ENCODE assay signal across 8 cellular contexts in the genomic region with DNA sequence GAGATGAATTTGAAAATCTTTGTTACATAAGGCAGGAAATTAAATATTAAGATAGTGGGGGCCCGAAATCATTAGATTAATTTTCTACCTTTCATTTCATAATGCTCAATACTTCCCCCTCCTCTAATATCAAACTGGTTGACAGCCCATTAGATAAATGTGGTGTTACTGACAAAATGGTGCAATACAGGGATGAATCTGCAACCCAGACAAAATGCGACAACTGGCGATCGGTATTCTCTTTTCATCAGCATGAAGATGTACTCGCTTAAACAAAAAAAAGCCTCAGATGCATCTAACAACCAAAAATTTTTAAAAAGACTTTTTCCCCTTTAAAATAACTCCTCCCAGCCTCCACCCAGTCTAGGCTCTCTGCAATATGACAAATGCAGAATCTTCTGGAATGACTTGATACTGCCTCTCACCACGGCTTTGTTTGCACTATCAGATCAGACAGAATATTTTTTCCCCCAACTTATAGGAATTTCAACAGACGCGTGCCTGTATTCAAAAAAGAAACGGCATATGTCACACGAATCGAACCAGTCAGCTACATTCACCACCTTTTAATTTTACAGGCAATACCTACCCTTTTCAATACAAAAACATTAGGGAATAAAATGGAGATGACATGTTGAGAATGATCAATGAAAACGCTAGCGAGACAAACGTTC. TPM values are rescaled to one million over a fixed set of nuclear protein-coding genes. Genes with fewer than 3 reads are reported as not detected.
A peak's percentile ranks its signal among the peaks of the same experiment; 100 is the strongest.
DNase-seq lines count a peak whose midpoint lies in the region; ATAC-seq lines count a peak whose summit lies in the region.

No MANE protein-coding gene starts in this region.

- no peaks in the 10 kb centered on the region for H3K27me3 Mint-ChIP-seq in activated T-cell treated with anti-CD3 and anti-CD28 coated beads, Interleukin-2, amount 50 U/mL, for 72 hours (ENCODE audit: low read depth)
- no peaks in the 10 kb centered on the region for H3K27me3 Mint-ChIP-seq in activated T-helper 1 cell treated with anti-CD3 and anti-CD28 coated beads, Interleukin-12 subunit alpha, Interleukin-12 subunit beta, Interleukin-2, Interleukin-4 antibody, amounts not matched to agents 30 ng/mL and 10 ng/mL and 1 ng/mL, durations not matched to agents 14 hours and 24 hours and 36 hours (ENCODE audit: insufficient read depth)
- peaks cover 5 to 13% (median 10%) of the 10 kb centered on the region in 3 donors for H3K27me3 Mint-ChIP-seq in immature natural killer cell (ENCODE audit: low read depth in 3 of 3)

- H3K27ac Mint-ChIP-seq in activated T-cell treated with anti-CD3 and anti-CD28 coated beads, Interleukin-2, amount 50 U/mL, for 72 hours = peak overlapping the region; percentile 99
- peak overlapping the region; percentile 96 for H3K27ac Mint-ChIP-seq in activated T-helper 1 cell treated with anti-CD3 and anti-CD28 coated beads, Interleukin-12 subunit alpha, Interleukin-12 subunit beta, Interleukin-2, Interleukin-4 antibody, amounts not matched to agents 30 ng/mL and 10 ng/mL and 1 ng/mL, durations not matched to agents 14 hours and 24 hours and 36 hours
- H3K27ac Mint-ChIP-seq in immature natural killer cell = peak overlapping the region; percentile 90 to 98 (median 94)

- intact Hi-C loops in activated T-helper 1 cell treated with anti-CD3 and anti-CD28 coated beads, Interleukin-12 subunit alpha, Interleukin-12 subunit beta, Interleukin-2, Interleukin-4 antibody, amounts not matched to agents 30 ng/mL and 10 ng/mL and 1 ng/mL, durations not matched to agents 14 hours and 24 hours and 36 hours (cut with micrococcal nuclease) = loop anchor here (2.0 to 10.0 kb wide), 3 partner anchors 15 to 1179 kb away; a partner anchor contains a TSS

- H3K36me3 Mint-ChIP-seq in activated T-cell treated with anti-CD3 and anti-CD28 coated beads, Interleukin-2, amount 50 U/mL, for 72 hours (ENCODE audit: insufficient read depth in 2 of 2) = peaks cover 9 to 25% of the 10 kb centered on the region in 2 donors
- peaks cover 32% of the 10 kb centered on the region for H3K36me3 Mint-ChIP-seq in activated T-helper 1 cell treated with anti-CD3 and anti-CD28 coated beads, Interleukin-12 subunit alpha, Interleukin-12 subunit beta, Interleukin-2, Interleukin-4 antibody, amounts not matched to agents 30 ng/mL and 10 ng/mL and 1 ng/mL, durations not matched to agents 14 hours and 24 hours and 36 hours (ENCODE audit: low read depth)
- H3K36me3 Mint-ChIP-seq in immature natural killer cell = peaks cover 3 to 5% (median 4%) of the 10 kb centered on the region in 3 donors

- DNase-seq in activated T-cell treated with anti-CD3 and anti-CD28 coated beads, Interleukin-2, amount 50 U/mL, for 72 hours = no peak
- no peak for DNase-seq in activated T-cell treated with anti-CD3 and anti-CD28 coated beads, Interleukin-2, amount 50 U/mL, for 48 hours
- no peak for DNase-seq in activated T-helper 1 cell treated with anti-CD3 and anti-CD28 coated beads, Interleukin-12 subunit alpha, Interleukin-12 subunit beta, Interleukin-2, Interleukin-4 antibody, amounts not matched to agents 30 ng/mL and 10 ng/mL and 1 ng/mL, durations not matched to agents 14 hours and 24 hours and 36 hours (ENCODE audit: low spot score)
- no peak for DNase-seq in immature natural killer cell
- DNase-seq in superior temporal gyrus (ENCODE audit: extremely low spot score) = peak; percentile 73
- DNase-seq in NCI-H2196 (lab: John Stamatoyannopoulos, UW; ENCODE audit: unreplicated experiment) = no peak

- no peaks in the 10 kb centered on the region for H3K9me3 Mint-ChIP-seq in activated T-cell treated with anti-CD3 and anti-CD28 coated beads, Interleukin-2, amount 50 U/mL, for 72 hours
- H3K9me3 Mint-ChIP-seq in activated T-helper 1 cell treated with anti-CD3 and anti-CD28 coated beads, Interleukin-12 subunit alpha, Interleukin-12 subunit beta, Interleukin-2, Interleukin-4 antibody, amounts not matched to agents 30 ng/mL and 10 ng/mL and 1 ng/mL, durations not matched to agents 14 hours and 24 hours and 36 hours = no peaks in the 10 kb centered on the region
- H3K9me3 Mint-ChIP-seq in immature natural killer cell = no peaks in the 10 kb centered on the region

- no peak for ATAC-seq in activated T-cell treated with anti-CD3 and anti-CD28 coated beads, Interleukin-2, amount 50 U/mL, for 72 hours (replicated peaks in 1 of 2)
- no peak for ATAC-seq in HG03521 (IDR thresholded peaks at IDR 0.05; ENCODE audit: unreplicated experiment)
- ATAC-seq in HG03135 (IDR thresholded peaks at IDR 0.05; ENCODE audit: unreplicated experiment) = no peak

- peaks cover 52% of the 10 kb centered on the region for H3K4me1 Mint-ChIP-seq in activated T-cell treated with anti-CD3 and anti-CD28 coated beads, Interleukin-2, amount 50 U/mL, for 72 hours (ENCODE audit: low read depth)
- H3K4me1 Mint-ChIP-seq in activated T-helper 1 cell treated with anti-CD3 and anti-CD28 coated beads, Interleukin-12 subunit alpha, Interleukin-12 subunit beta, Interleukin-2, Interleukin-4 antibody, amounts not matched to agents 30 ng/mL and 10 ng/mL and 1 ng/mL, durations not matched to agents 14 hours and 24 hours and 36 hours (ENCODE audit: low read depth) = peaks cover 46% of the 10 kb centered on the region
- peaks cover 35 to 37% of the 10 kb centered on the region in 2 donors for H3K4me1 Mint-ChIP-seq in immature natural killer cell

- peak overlapping the region; percentile 90 to 99 for H3K4me3 Mint-ChIP-seq in activated T-cell treated with anti-CD3 and anti-CD28 coated beads, Interleukin-2, amount 50 U/mL, for 72 hours
- peak overlapping the region; percentile 96 for H3K4me3 Mint-ChIP-seq in activated T-helper 1 cell treated with anti-CD3 and anti-CD28 coated beads, Interleukin-12 subunit alpha, Interleukin-12 subunit beta, Interleukin-2, Interleukin-4 antibody, amounts not matched to agents 30 ng/mL and 10 ng/mL and 1 ng/mL, durations not matched to agents 14 hours and 24 hours and 36 hours
- H3K4me3 Mint-ChIP-seq in immature natural killer cell = peak overlapping the region; percentile 92 to 99 (median 97)

RNA-seq across cellular contexts. Expression of a gene that starts 1.3 kb away (rescaled TPM):
- 100 to 1,000 TPM; 107 to 120 TPM for total RNA-seq in activated T-cell treated with anti-CD3 and anti-CD28 coated beads, Interleukin-2, amount 50 U/mL, for 72 hours
- total RNA-seq in activated T-helper 1 cell treated with anti-CD3 and anti-CD28 coated beads, Interleukin-12 subunit alpha, Interleukin-12 subunit beta, Interleukin-2, Interleukin-4 antibody, amounts not matched to agents 30 ng/mL and 10 ng/mL and 1 ng/mL, durations not matched to agents 14 hours and 24 hours and 36 hours = 165 and 167 TPM in 2 replicates
- 1 to 10 TPM; 1.1 to 3.2 (median 1.4) TPM for polyA plus RNA-seq in immature natural killer cell

RNA-seq across cellular contexts. Expression of a gene that starts 52.0 kb away (rescaled TPM):
- 1 to 10 TPM in 1 of 2 donors, under 1 TPM in 1; 0.60 to 1.0 TPM for total RNA-seq in activated T-cell treated with anti-CD3 and anti-CD28 coated beads, Interleukin-2, amount 50 U/mL, for 72 hours
- 0.64 and 0.73 TPM in 2 replicates for total RNA-seq in activated T-helper 1 cell treated with anti-CD3 and anti-CD28 coated beads, Interleukin-12 subunit alpha, Interleukin-12 subunit beta, Interleukin-2, Interleukin-4 antibody, amounts not matched to agents 30 ng/mL and 10 ng/mL and 1 ng/mL, durations not matched to agents 14 hours and 24 hours and 36 hours
- under 1 TPM in 2 of 3 donors, not detected in 1; 0.46 to 0.66 TPM for polyA plus RNA-seq in immature natural killer cell

RNA-seq across cellular contexts. Expression of a gene that starts 55.0 kb away (rescaled TPM):
- total RNA-seq in activated T-cell treated with anti-CD3 and anti-CD28 coated beads, Interleukin-2, amount 50 U/mL, for 72 hours = 10 to 100 TPM; 39.7 to 42.0 TPM
- total RNA-seq in activated T-helper 1 cell treated with anti-CD3 and anti-CD28 coated beads, Interleukin-12 subunit alpha, Interleukin-12 subunit beta, Interleukin-2, Interleukin-4 antibody, amounts not matched to agents 30 ng/mL and 10 ng/mL and 1 ng/mL, durations not matched to agents 14 hours and 24 hours and 36 hours = 78.4 and 87.2 TPM in 2 replicates
- polyA plus RNA-seq in immature natural killer cell = 10 to 100 TPM; 11.2 to 49.8 (median 34.6) TPM
